1 cellular context compared by ENCODE assay signal in the genomic region with DNA sequence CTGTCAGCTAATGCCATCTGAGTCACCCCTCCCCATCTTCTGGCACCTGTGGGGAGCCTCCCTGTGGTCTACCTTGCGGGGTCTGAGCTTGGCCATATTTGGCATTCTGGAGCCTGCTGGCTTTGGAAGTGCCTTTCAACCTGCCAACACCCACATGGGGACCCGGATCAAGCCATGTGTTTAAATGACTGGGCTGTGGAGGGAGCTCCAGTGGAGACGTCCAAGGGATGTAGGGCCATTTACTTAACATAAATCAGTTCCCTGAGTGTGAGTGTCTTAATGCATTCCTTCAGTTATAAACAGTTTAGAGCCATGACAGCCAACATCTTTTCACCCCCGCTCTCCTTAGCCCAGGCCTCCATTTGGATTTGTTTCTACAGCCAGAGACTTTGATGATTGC.
TF ChIP-seq lines count a peak whose summit lies in the region.

No MANE protein-coding gene starts in this region.

TF ChIP-seq in IMR-90, 13 proteins besides CTCF, POLR2A, EP300 and RAD21 (continued from another document):
- TF ChIP-seq USF2 (IDR thresholded peaks at IDR 0.05; ENCODE audit: low read depth, low read length) (no peak), FOS (IDR thresholded peaks at IDR 0.05; ENCODE audit: low read depth, low read length) (no peak), MAZ (IDR thresholded peaks at IDR 0.05; ENCODE audit: borderline replicate concordance, low read depth, low read length) (no peak), CEBPB (IDR thresholded peaks at IDR 0.05; ENCODE audit: low read depth, low read length) (no peak), RCOR1 (IDR thresholded peaks at IDR 0.05; ENCODE audit: insufficient replicate concordance, low read length) (no peak), MAFK (IDR thresholded peaks at IDR 0.05; ENCODE audit: low read depth, low read length) (no peak), CHD1 (IDR thresholded peaks at IDR 0.05; ENCODE audit: low read depth, low read length) (no peak), SMC3 (IDR thresholded peaks at IDR 0.05; ENCODE audit: low read depth, low read length) (no peak)
